In genomic region chrX:42023122-42023521, GRCh38 we compare ENCODE assay signal across 4 cellular contexts.
"Had no signal": no experiment of that assay in that cellular context is flagged by ENCODE, and none has a peak within 500 bp of the region (broad histone marks: within the 10 kb centered on the region; RNA-seq: fewer than 3 reads in every experiment).

No MANE protein-coding gene starts in this region.

- H3K27ac Mint-ChIP-seq: GM23338, H9 had no signal

- H3K9me3 Mint-ChIP-seq: GM23338 had no signal

- ATAC-seq: GM23338 had no signal

- H3K4me1 Mint-ChIP-seq: GM23338 had no signal

- H3K4me3 Mint-ChIP-seq: GM23338, H9 had no signal

- DNase-seq: H9, HCEC 1CT, IMR-90 had no signal
